10 cellular contexts compared by ENCODE assay signal in genomic region chr6:27477318-27478013, GRCh38. TPM values are rescaled to one million over a fixed set of nuclear protein-coding genes. Genes with fewer than 3 reads are reported as not detected.
DNase-seq lines count a peak whose midpoint lies in the region; ATAC-seq and TF ChIP-seq lines count a peak whose summit lies in the region.
"Had no signal": no experiment of that assay in that cellular context is flagged by ENCODE, and none has a peak within 500 bp of the region (broad histone marks: within the 10 kb centered on the region; RNA-seq: fewer than 3 reads in every experiment).

No MANE protein-coding gene starts in this region.

- H3K4me1 ChIP-seq in OCI-LY1 (ENCODE audit: insufficient read depth, low read length, severe bottlenecking) (peaks cover 13% of the 10 kb centered on the region), esophagus squamous epithelium (peaks cover 0 to 26% (median 15%) of the 10 kb centered on the region in 3 donors), skeletal muscle tissue (ENCODE audit: control insufficient read depth in 3 of 3, insufficient read depth in 3 of 3, low read length in 3 of 3) (peaks cover 3 to 14% (median 6%) of the 10 kb centered on the region in 3 donors)
- H3K4me1 ChIP-seq: HAP-1 had no signal

- H2AFZ ChIP-seq in OCI-LY1 (ENCODE audit: low read length), result no peak overlapping the region

- H3F3A ChIP-seq in OCI-LY1 (ENCODE audit: insufficient read depth, low read length), result no peaks in the 10 kb centered on the region

- H3K27me3 ChIP-seq in OCI-LY1 (ENCODE audit: insufficient read depth, low read length), result no peaks in the 10 kb centered on the region; the same call in 1 of the 2 replicates
- H3K27me3 ChIP-seq in esophagus squamous epithelium, result no peaks in the 10 kb centered on the region
- no peaks in the 10 kb centered on the region for H3K27me3 ChIP-seq in skeletal muscle tissue (ENCODE audit: control insufficient read depth in 3 of 3, insufficient read depth in 3 of 3, low read length in 3 of 3)

- peak overlapping the region; percentile 2 for H3K27ac Mint-ChIP-seq in T-helper 1 cell treated with Interleukin-12 subunit alpha and Interleukin-12 subunit beta and Interleukin-4 antibody, amounts not matched to agents 30 μg/mL and 1 μg/mL, for 36 hours

- no peak overlapping the region for H3K27ac ChIP-seq in OCI-LY1 (ENCODE audit: low read depth, low read length, poor library complexity, severe bottlenecking)
- H3K27ac ChIP-seq in esophagus squamous epithelium, result peak overlapping the region in 1 of 4 donors; percentile 96
- no peak overlapping the region for H3K27ac ChIP-seq in skeletal muscle tissue (ENCODE audit: low read depth, low read length)

- in situ Hi-C loops in KBM-7 (cut with MboI; ENCODE audit: low pct_unique_long_range_greater_than_20kb, low sequenced_read_pairs), result no loop called here

- no peak overlapping the region for H3K4me3 Mint-ChIP-seq in T-helper 1 cell treated with Interleukin-12 subunit alpha and Interleukin-12 subunit beta and Interleukin-4 antibody, amounts not matched to agents 30 μg/mL and 1 μg/mL, for 36 hours

- no peaks in the 10 kb centered on the region for H3K79me2 ChIP-seq in OCI-LY1 (ENCODE audit: insufficient read depth, low read length)

- H4K20me1 ChIP-seq in OCI-LY1 (ENCODE audit: insufficient read depth, low read length), result no peaks in the 10 kb centered on the region

- no peak for TF ChIP-seq POLR2A in esophagus squamous epithelium (IDR thresholded peaks at IDR 0.05)

- 55 to 56% methylated on average over 8 of the region's 8 CpGs for WGBS in esophagus squamous epithelium, 2 donors

- peak overlapping the region; percentile 93 for H3K4me2 ChIP-seq in OCI-LY1 (ENCODE audit: low read length)

- H3K36me3 ChIP-seq in OCI-LY1 (ENCODE audit: insufficient read depth, low read length) (no peaks in the 10 kb centered on the region), esophagus squamous epithelium (no peaks in the 10 kb centered on the region), skeletal muscle tissue (ENCODE audit: control insufficient read depth in 3 of 3, insufficient read depth in 3 of 3, low read length in 3 of 3) (no peaks in the 10 kb centered on the region)
- H3K36me3 ChIP-seq: HAP-1 had no signal

- ATAC-seq in GM18873 (IDR thresholded peaks at IDR 0.05; ENCODE audit: low FRiP score, unreplicated experiment) (no peak), HG02759 (IDR thresholded peaks at IDR 0.05; ENCODE audit: unreplicated experiment) (no peak)

- intact Hi-C loops in esophagus squamous epithelium (cut with DNase I), result loop anchor here (10.0 kb wide), 1 partner anchor 293 kb away; no protein-coding TSS in a partner anchor

- no peaks in the 10 kb centered on the region for H3K9me3 Mint-ChIP-seq in T-helper 1 cell treated with Interleukin-12 subunit alpha and Interleukin-12 subunit beta and Interleukin-4 antibody, amounts not matched to agents 30 μg/mL and 1 μg/mL, for 36 hours

- peaks cover 7% of the 10 kb centered on the region for H3K36me3 Mint-ChIP-seq in T-helper 1 cell treated with Interleukin-12 subunit alpha and Interleukin-12 subunit beta and Interleukin-4 antibody, amounts not matched to agents 30 μg/mL and 1 μg/mL, for 36 hours (ENCODE audit: low read depth)

- H3K27me3 Mint-ChIP-seq in T-helper 1 cell treated with Interleukin-12 subunit alpha and Interleukin-12 subunit beta and Interleukin-4 antibody, amounts not matched to agents 30 μg/mL and 1 μg/mL, for 36 hours (ENCODE audit: low read depth), result peaks cover 12% of the 10 kb centered on the region

- TF ChIP-seq CTCF in OCI-LY1 (IDR thresholded peaks at IDR 0.05; ENCODE audit: low read length) (no peak), esophagus squamous epithelium (IDR thresholded peaks at IDR 0.05) (no peak)

- H3K4me1 Mint-ChIP-seq in T-helper 1 cell treated with Interleukin-12 subunit alpha and Interleukin-12 subunit beta and Interleukin-4 antibody, amounts not matched to agents 30 μg/mL and 1 μg/mL, for 36 hours (ENCODE audit: low read depth), result peaks cover 6% of the 10 kb centered on the region

- H3K9ac ChIP-seq in OCI-LY1 (ENCODE audit: low read length) (peak overlapping the region; percentile 90; the same call in 1 of the 2 replicates), skeletal muscle tissue (ENCODE audit: low read depth in 1 of 3, low read length in 3 of 3) (no peak overlapping the region)

- no peak for DNase-seq in T-helper 1 cell
- DNase-seq in esophagus squamous epithelium (lab: John Stamatoyannopoulos, UW), result no peak
- no peak for DNase-seq in KBM-7
- DNase-seq: ACHN had no signal

- no peaks in the 10 kb centered on the region for H3K9me2 ChIP-seq in OCI-LY1 (ENCODE audit: low read depth, low read length)

- H3K9me3 ChIP-seq in OCI-LY1 (ENCODE audit: low read length) (no peaks in the 10 kb centered on the region), esophagus squamous epithelium (no peaks in the 10 kb centered on the region), skeletal muscle tissue (ENCODE audit: control insufficient read depth in 3 of 3, low read length in 3 of 3) (no peaks in the 10 kb centered on the region)
- H3K9me3 ChIP-seq: HAP-1 had no signal

- H3K4me3 ChIP-seq in OCI-LY1 (ENCODE audit: low read depth, low read length, poor library complexity, severe bottlenecking) (peak overlapping the region; percentile 95), esophagus squamous epithelium (peak overlapping the region in 3 of 4 donors; percentile 67 to 73 (median 71)), skeletal muscle tissue (ENCODE audit: low read length in 3 of 3) (peak overlapping the region in 2 of 3 donors; percentile 75 to 96)

RNA-seq across cellular contexts. Expression of gene ZNF184, which starts 4.6 kb away (rescaled TPM):
- total RNA-seq in esophagus squamous epithelium (1 to 10 TPM; 3.9 to 4.9 (median 4.3) TPM), skeletal muscle tissue (11.5 TPM)
